In the genomic region with DNA sequence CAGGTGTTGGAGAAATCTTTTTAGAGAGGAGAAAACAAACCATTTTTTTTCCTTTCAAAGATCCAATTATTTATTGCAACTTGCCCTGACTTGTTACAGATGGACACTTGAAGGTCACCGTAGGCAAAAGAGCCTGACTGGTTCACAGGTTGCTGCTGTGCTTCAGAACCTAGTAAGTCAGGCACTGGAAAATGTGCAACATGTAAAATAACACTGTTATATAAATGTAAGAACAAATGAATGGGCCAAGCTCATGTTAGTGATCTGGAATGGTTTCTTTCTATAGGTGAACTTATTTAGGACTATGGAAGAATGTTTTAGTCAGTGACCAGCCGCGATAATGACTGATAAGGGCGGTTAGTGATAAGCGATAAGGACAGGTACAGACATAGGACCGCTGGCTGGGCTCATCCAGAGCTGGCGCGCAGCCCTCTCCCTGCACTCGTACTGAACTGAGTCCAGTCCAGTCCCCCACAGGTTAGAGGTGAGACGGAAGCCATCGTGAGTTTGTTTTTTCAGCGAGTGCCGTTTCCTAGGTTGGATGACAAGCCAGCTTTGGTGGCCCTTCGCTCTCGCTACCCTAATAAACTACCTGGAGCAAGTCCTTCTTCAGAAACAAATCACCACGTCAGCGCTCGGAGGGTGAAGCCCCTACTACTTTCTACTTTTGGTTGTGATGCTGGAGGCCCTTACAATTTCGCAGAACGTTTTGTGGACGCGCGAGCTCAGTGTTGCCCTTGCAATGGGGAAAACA, we compare ENCODE assay signal across 1 cellular context.
TF ChIP-seq lines count a peak whose summit lies in the region.

No MANE protein-coding gene starts in this region.

TF ChIP-seq in H1, 55 proteins besides CTCF, POLR2A, EP300 and RAD21 (continued from another document):
- TF ChIP-seq, protein P1, sequence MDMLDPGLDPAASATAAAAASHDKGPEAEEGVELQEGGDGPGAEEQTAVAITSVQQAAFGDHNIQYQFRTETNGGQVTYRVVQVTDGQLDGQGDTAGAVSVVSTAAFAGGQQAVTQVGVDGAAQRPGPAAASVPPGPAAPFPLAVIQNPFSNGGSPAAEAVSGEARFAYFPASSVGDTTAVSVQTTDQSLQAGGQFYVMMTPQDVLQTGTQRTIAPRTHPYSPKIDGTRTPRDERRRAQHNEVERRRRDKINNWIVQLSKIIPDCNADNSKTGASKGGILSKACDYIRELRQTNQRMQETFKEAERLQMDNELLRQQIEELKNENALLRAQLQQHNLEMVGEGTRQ (IDR thresholded peaks at IDR 0.05; ENCODE audit: low read length), result no peak
- no peak for TF ChIP-seq EGR1 (IDR thresholded peaks at IDR 0.05; ENCODE audit: borderline replicate concordance, low read depth, low read length)
- TF ChIP-seq JUND (IDR thresholded peaks at IDR 0.05; ENCODE audit: low read length), result no peak
- no peak for TF ChIP-seq TCF12 (IDR thresholded peaks at IDR 0.05; ENCODE audit: low read depth, low read length)
- TF ChIP-seq BRCA1 (IDR thresholded peaks at IDR 0.05; ENCODE audit: low read depth, low read length), result no peak
TF ChIP-seq in H1: peak in this region for 2.
